In the genomic region with DNA sequence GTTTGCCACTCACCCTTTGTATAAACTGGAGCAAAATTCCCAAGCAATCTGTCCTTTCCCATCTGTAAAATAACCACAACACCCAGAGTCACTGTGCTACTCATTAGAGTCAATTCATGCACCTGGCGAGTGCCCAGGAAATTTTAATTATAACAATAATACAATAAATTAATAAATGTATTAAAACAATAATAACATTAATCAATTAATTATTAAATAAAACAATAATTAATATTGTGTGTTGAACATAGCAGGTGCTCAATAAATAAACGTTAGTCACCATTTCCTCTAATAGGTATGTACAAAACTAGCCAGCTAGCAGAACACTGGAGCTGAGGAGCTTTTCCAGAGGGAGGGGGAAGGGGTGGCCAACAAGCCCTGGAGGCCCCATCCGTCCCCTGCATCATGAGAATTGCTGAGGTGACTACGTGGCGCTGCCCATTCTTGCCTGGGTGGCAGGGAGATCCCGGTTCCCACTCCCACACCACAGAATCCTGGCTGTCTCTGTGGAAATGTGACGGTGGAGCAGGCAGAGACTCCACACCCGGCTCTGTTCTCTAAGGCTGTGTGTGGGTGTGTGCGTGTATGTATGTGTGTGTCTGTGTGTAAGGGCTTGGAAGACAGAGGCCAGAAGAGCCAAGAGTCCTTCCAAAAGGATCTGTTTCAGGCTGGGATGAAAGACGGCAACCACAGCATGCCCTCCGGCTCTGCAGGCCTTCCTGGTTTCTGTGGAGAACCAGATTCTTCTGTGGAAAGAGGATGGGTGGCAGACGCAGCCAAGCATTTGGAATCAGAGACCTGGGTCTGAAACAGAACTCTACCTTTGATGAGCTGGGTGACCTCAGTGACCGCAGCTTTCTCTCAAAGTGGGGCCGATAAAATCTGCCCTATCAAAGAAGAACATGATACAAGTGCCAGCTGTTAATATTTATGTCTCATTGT, we compare ENCODE assay signal across 14 cellular contexts. TPM values are rescaled to one million over a fixed set of nuclear protein-coding genes. Genes with fewer than 3 reads are reported as not detected.
DNase-seq lines count a peak whose midpoint lies in the region; ATAC-seq and TF ChIP-seq lines count a peak whose summit lies in the region.
"Had no signal": no experiment of that assay in that cellular context is flagged by ENCODE, and none has a peak within 500 bp of the region (broad histone marks: within the 10 kb centered on the region; RNA-seq: fewer than 3 reads in every experiment).

No MANE protein-coding gene starts in this region.

- H3K27me3 ChIP-seq in right cardiac atrium (ENCODE audit: control insufficient read depth, insufficient read depth) (no peaks in the 10 kb centered on the region), right atrium auricular region (no peaks in the 10 kb centered on the region), mammary epithelial cell (ENCODE audit: insufficient read depth, low read length) (no peaks in the 10 kb centered on the region), Peyer's patch (no peaks in the 10 kb centered on the region)

- TF ChIP-seq POLR2A in Peyer's patch (IDR thresholded peaks at IDR 0.05), result no peak

- H3K36me3 ChIP-seq in right atrium auricular region (no peaks in the 10 kb centered on the region), mammary epithelial cell (ENCODE audit: insufficient read depth, low read length) (no peaks in the 10 kb centered on the region), Peyer's patch (no peaks in the 10 kb centered on the region)
- H3K36me3 ChIP-seq: WERI-Rb-1 had no signal

- ATAC-seq in right cardiac atrium (peak; percentile 12 to 27), HG02571 (IDR thresholded peaks at IDR 0.05; ENCODE audit: unreplicated experiment) (no peak), GM21717 (IDR thresholded peaks at IDR 0.05; ENCODE audit: unreplicated experiment) (no peak)
- ATAC-seq: A549 had no signal

- H3K9me3 ChIP-seq in right cardiac atrium (ENCODE audit: control insufficient read depth, low read length) (no peaks in the 10 kb centered on the region), right atrium auricular region (no peaks in the 10 kb centered on the region), mammary epithelial cell (replicated peaks; ENCODE audit: insufficient read depth, low read length) (no peaks in the 10 kb centered on the region), Peyer's patch (no peaks in the 10 kb centered on the region)
- H3K9me3 ChIP-seq: A549 had no signal

- H3K4me3 Mint-ChIP-seq in progenitor cell of endocrine pancreas (ENCODE audit: low read depth), result no peak overlapping the region
- H3K4me3 Mint-ChIP-seq: brain had no signal

- dilution Hi-C loops in mammary epithelial cell (cut with HindIII; ENCODE audit: low sequenced_read_pairs), result no loop called here

- TSS peak; percentile 82 for BruUV-seq in mammary epithelial cell (replicated peaks; lab: Mats Ljungman, UMichigan)

- CTCF ChIA-PET in mammary epithelial cell (lab: Charles Lee; ENCODE audit: low non-redundant PET), result no interaction called here

- WGBS in right cardiac atrium, result 60% methylated on average over 14 of the region's 14 CpGs
- 10% methylated on average over 13 of the region's 14 CpGs for WGBS in mammary epithelial cell (ENCODE audit: low coverage, missing lambda C conversion rate)

- H3K4me3 ChIP-seq in right cardiac atrium (ENCODE audit: low read length), result no peak overlapping the region
- H3K4me3 ChIP-seq in right atrium auricular region, result no peak overlapping the region
- no peak overlapping the region for H3K4me3 ChIP-seq in mammary epithelial cell (replicated peaks in 1 of 3; ENCODE audit: insufficient read depth in 1 of 3, low read depth in 2 of 3, low read length in 3 of 3)
- H3K4me3 ChIP-seq in Peyer's patch, result no peak overlapping the region
- H3K4me3 ChIP-seq: A549 had no signal

- H3K36me3 Mint-ChIP-seq in progenitor cell of endocrine pancreas (ENCODE audit: insufficient read depth), result no peaks in the 10 kb centered on the region
- H3K36me3 Mint-ChIP-seq: brain had no signal

- H3K27ac ChIP-seq in right cardiac atrium (ENCODE audit: low read length) (no peak overlapping the region), right atrium auricular region (no peak overlapping the region), mammary epithelial cell (ENCODE audit: insufficient read depth, low read depth, low read length) (peak overlapping the region; percentile 80), Peyer's patch (no peak overlapping the region)
- H3K27ac ChIP-seq: WERI-Rb-1 had no signal

- in situ Hi-C loops in mammary epithelial cell (cut with MboI; ENCODE audit: low sequenced_read_pairs in 2 of 2), result no loop called here

- H3K4me1 Mint-ChIP-seq in progenitor cell of endocrine pancreas (ENCODE audit: low read depth), result peaks cover 16% of the 10 kb centered on the region

- no peaks in the 10 kb centered on the region for H4K20me1 ChIP-seq in mammary epithelial cell (ENCODE audit: insufficient read depth, low read length)

- intact Hi-C loops in right cardiac atrium (cut with DNase I), result no loop called here
- intact Hi-C loops in mammary epithelial cell (cut with micrococcal nuclease), result no loop called here

- no peaks in the 10 kb centered on the region for H3K27me3 Mint-ChIP-seq in progenitor cell of endocrine pancreas
- H3K27me3 Mint-ChIP-seq: brain had no signal

- TF ChIP-seq CTCF in right atrium auricular region (IDR thresholded peaks at IDR 0.05) (no peak), mammary epithelial cell (conservative IDR thresholded peaks at IDR 0.05 in 1 of 2, IDR thresholded peaks at IDR 0.05 in 1 of 2; ENCODE audit: extremely low read depth in 1 of 2, insufficient read depth in 1 of 2, low read depth in 1 of 2, low read length in 2 of 2) (no peak), Peyer's patch (IDR thresholded peaks at IDR 0.05) (no peak), progenitor cell of endocrine pancreas (IDR thresholded peaks at IDR 0.05; ENCODE audit: unreplicated experiment) (no peak)

- DNase-seq in right cardiac atrium (peak in 2 of 3 donors; percentile 29 to 67), right atrium auricular region (ENCODE audit: low spot score) (no peak), mammary epithelial cell (peak; percentile 88), islet precursor cell (peak; percentile 98), Peyer's patch (no peak), progenitor cell of endocrine pancreas (ENCODE audit: low spot score, unreplicated experiment) (no peak)
- DNase-seq: activated naive CD4-positive, alpha-beta T cell; COR-L47; GOT3; WERI-Rb-1 had no signal

- peaks cover 7% of the 10 kb centered on the region for H3K9me3 Mint-ChIP-seq in progenitor cell of endocrine pancreas (ENCODE audit: low read depth)

- no peaks in the 10 kb centered on the region for H3K79me2 ChIP-seq in mammary epithelial cell (ENCODE audit: insufficient read depth, low read length)

- H2AFZ ChIP-seq in mammary epithelial cell (ENCODE audit: low read depth, low read length), result peak overlapping the region; percentile 80

- H3K4me2 ChIP-seq in mammary epithelial cell (ENCODE audit: insufficient read depth, low read depth, low read length), result peak overlapping the region; percentile 51
- H3K4me2 ChIP-seq: A549 had no signal

- no peak overlapping the region for H3K27ac Mint-ChIP-seq in progenitor cell of endocrine pancreas
- H3K27ac Mint-ChIP-seq: brain had no signal

- H3K4me1 ChIP-seq in right cardiac atrium (ENCODE audit: control insufficient read depth, insufficient read depth, low read length) (peaks cover 5% of the 10 kb centered on the region), right atrium auricular region (peaks cover 0 to 12% of the 10 kb centered on the region in 2 donors), mammary epithelial cell (ENCODE audit: insufficient read depth, low read length) (peaks cover 17% of the 10 kb centered on the region), Peyer's patch (peaks cover 0 to 5% (median 0%) of the 10 kb centered on the region in 4 donors)
- H3K4me1 ChIP-seq: A549 had no signal

- peak overlapping the region; percentile 64 for H3K9ac ChIP-seq in mammary epithelial cell (ENCODE audit: insufficient read depth, low read length)

RNA-seq across cellular contexts. Expression of a gene that starts 18.8 kb away (rescaled TPM):
- total RNA-seq in right cardiac atrium (100 to 1,000 TPM; 192 to 261 (median 244) TPM), right atrium auricular region (100 to 1,000 TPM; 161 to 197 TPM), mammary epithelial cell (100 to 1,000 TPM; 164 to 240 TPM), Peyer's patch (100 to 1,000 TPM; 201 to 515 (median 470) TPM), progenitor cell of endocrine pancreas (258 and 274 TPM in 2 replicates)
- polyA plus RNA-seq in right cardiac atrium (178 TPM), mammary epithelial cell (171 TPM)
- 213 TPM for polyA minus RNA-seq in mammary epithelial cell

Comparison
In these comparisons a context has a peak if more than half of its experiments do, and no peak if none do; other contexts are left out.
1. DNase-seq: peak in right cardiac atrium (2 of 3), mammary epithelial cell (single experiment) and islet precursor cell (single experiment); none in right atrium auricular region (single experiment), Peyer's patch (0 of 3) and progenitor cell of endocrine pancreas (single experiment).
2. ATAC-seq: peak in right cardiac atrium (2 of 2); none in HG02571 (single experiment) and GM21717 (single experiment).